Comparison of ENCODE assay signal across 1 cellular context in the genomic region with DNA sequence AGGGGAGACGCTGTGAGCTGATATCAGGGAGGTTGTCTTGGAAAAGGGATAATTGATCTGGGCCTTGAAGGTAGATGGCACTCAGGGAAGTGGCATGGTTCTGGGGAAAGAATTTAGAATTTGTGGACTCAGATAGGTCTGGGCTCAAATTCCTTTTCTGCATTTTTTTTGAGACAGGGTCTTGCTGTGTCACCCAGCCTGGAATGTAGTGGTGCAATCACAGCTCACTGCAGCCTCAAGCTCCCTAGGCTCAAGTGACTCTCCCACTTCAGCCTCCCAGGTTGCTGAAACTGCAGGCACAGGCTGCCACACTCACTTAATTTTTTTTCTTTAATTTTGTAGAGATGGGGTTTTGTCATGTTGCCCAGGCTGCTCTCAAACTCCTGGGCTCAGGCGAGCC.
TF ChIP-seq lines count a peak whose summit lies in the region.

No MANE protein-coding gene starts in this region.

TF ChIP-seq in HepG2, 621 proteins besides CTCF, POLR2A, EP300 and RAD21:
- TF ChIP-seq, protein P1, sequence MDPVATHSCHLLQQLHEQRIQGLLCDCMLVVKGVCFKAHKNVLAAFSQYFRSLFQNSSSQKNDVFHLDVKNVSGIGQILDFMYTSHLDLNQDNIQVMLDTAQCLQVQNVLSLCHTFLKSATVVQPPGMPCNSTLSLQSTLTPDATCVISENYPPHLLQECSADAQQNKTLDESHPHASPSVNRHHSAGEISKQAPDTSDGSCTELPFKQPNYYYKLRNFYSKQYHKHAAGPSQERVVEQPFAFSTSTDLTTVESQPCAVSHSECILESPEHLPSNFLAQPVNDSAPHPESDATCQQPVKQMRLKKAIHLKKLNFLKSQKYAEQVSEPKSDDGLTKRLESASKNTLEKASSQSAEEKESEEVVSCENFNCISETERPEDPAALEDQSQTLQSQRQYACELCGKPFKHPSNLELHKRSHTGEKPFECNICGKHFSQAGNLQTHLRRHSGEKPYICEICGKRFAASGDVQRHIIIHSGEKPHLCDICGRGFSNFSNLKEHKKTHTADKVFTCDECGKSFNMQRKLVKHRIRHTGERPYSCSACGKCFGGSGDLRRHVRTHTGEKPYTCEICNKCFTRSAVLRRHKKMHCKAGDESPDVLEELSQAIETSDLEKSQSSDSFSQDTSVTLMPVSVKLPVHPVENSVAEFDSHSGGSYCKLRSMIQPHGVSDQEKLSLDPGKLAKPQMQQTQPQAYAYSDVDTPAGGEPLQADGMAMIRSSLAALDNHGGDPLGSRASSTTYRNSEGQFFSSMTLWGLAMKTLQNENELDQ (CRISPR knock-in tag; IDR thresholded peaks at IDR 0.05; ENCODE audit: borderline replicate concordance): no peak
- TF ChIP-seq CEBPB (IDR thresholded peaks at IDR 0.05; ENCODE audit: borderline replicate concordance, low read depth, low read length): peak; percentile 26; the same call in 1 of the 2 replicates
